In genomic region chr17:17500999-17501605, GRCh38 we compare ENCODE assay signal across 1 cellular context.
TF ChIP-seq lines count a peak whose summit lies in the region.

No MANE protein-coding gene starts in this region.

TF ChIP-seq in GM23338, 12 proteins besides CTCF, POLR2A, EP300 and RAD21 (continued from another document):
- no peak for TF ChIP-seq ETS1 (IDR thresholded peaks at IDR 0.05)
- TF ChIP-seq ZNF331 (CRISPR knock-in tag; IDR thresholded peaks at IDR 0.05; ENCODE audit: low read depth): no peak
- no peak for TF ChIP-seq ZNF114 (CRISPR knock-in tag; IDR thresholded peaks at IDR 0.05)
- TF ChIP-seq ZNF462 (CRISPR knock-in tag; IDR thresholded peaks at IDR 0.05): no peak
- TF ChIP-seq POLR2AphosphoS5 (IDR thresholded peaks at IDR 0.05; ENCODE audit: low read depth): no peak
- TF ChIP-seq JUNB (IDR thresholded peaks at IDR 0.05; ENCODE audit: unreplicated experiment): no peak
- TF ChIP-seq CREB1 (CRISPR knock-in tag; IDR thresholded peaks at IDR 0.05; ENCODE audit: low read depth): no peak
- TF ChIP-seq EZH2 (IDR thresholded peaks at IDR 0.05; ENCODE audit: low read depth, unreplicated experiment): no peak
- TF ChIP-seq NANOG (IDR thresholded peaks at IDR 0.05; ENCODE audit: borderline replicate concordance): no peak
- no peak for TF ChIP-seq STAT1 (IDR thresholded peaks at IDR 0.05; ENCODE audit: unreplicated experiment)
TF ChIP-seq in GM23338: peak in this region for 0.
